Comparison of ENCODE assay signal across 14 cellular contexts in the genomic region with DNA sequence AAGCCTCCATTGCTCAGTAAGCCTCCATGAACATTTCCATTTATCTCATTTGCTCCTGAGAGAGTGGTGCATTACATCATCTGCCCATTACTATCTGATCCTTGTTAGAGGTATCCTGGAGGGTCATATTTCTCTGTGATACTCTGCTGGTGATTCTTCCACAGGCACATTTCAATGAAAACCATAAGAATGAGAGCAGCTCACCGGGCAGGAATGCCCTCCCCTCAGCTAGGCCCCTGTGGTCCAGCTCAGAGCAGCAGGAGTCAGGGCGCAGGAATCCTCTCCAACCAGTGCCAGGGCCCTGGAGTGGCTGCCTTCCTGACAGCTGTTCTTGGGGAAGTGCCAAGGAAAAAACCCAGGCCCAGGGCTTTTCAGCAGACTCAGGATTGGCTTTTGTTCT. TPM values are rescaled to one million over a fixed set of nuclear protein-coding genes. Genes with fewer than 3 reads are reported as not detected.
DNase-seq lines count a peak whose midpoint lies in the region; FAIRE-seq and TF ChIP-seq lines count a peak whose summit lies in the region.
"Not testable (repeated sequence)": the region's sequence is repeated elsewhere in the genome, so short reads cannot be mapped to it uniquely, and the experiment has no call there.
"Had no signal": no experiment of that assay in that cellular context is flagged by ENCODE, and none has a peak within 500 bp of the region (broad histone marks: within the 10 kb centered on the region; RNA-seq: fewer than 3 reads in every experiment).

No MANE protein-coding gene starts in this region.

- H3K27me3 ChIP-seq in SJSA1 (replicated peaks); brain microvascular endothelial cell (replicated peaks); keratinocyte (ENCODE audit: control insufficient read depth, extremely low read depth, insufficient read depth, low read length): not testable (repeated sequence)

- H3K9ac ChIP-seq in keratinocyte (ENCODE audit: control insufficient read depth, extremely low read depth, insufficient read depth, low read length), result not testable (repeated sequence)

- H3K4me3 ChIP-seq in SJSA1; brain microvascular endothelial cell (ENCODE audit: low read depth, low read length); fibroblast of the aortic adventitia (ENCODE audit: low read depth, low read length); keratinocyte (ENCODE audit: control insufficient read depth in 2 of 3, extremely low read depth in 1 of 3, insufficient read depth in 2 of 3, low read depth in 1 of 3, low read length in 3 of 3); skeletal muscle cell (ENCODE audit: low read depth, low read length): not testable (repeated sequence)

- DNase-seq in ELR (ENCODE audit: low read depth) (peak; percentile 79), LHCN-M2 (ENCODE audit: low read depth) (peak; percentile 87), SJSA1 (ENCODE audit: low read depth in 1 of 2, low spot score in 2 of 2) (peak; percentile 60 to 87), brain microvascular endothelial cell (peak; percentile 92), fibroblast of the aortic adventitia (ENCODE audit: low read depth) (peak; percentile 63), keratinocyte (ENCODE audit: low read depth, low spot score) (peak; percentile 25), skeletal muscle cell (ENCODE audit: low read depth) (peak; percentile 48)

- H2AFZ ChIP-seq in keratinocyte (ENCODE audit: control insufficient read depth, low read length), result not testable (repeated sequence)

- dilution Hi-C loops in keratinocyte (cut with MboI; ENCODE audit: extremely low pct_ligation_motif_present, low sequenced_read_pairs), result not testable (repeated sequence)

- not testable (repeated sequence) for H3K4me2 ChIP-seq in keratinocyte (ENCODE audit: control insufficient read depth, extremely low read depth, insufficient read depth, low read depth, low read length)

- peak; percentile 95 for FAIRE-seq in keratinocyte (lab: Jason Lieb, UNC)

- not testable (repeated sequence) for H3K4me1 ChIP-seq in SJSA1 (replicated peaks); keratinocyte (ENCODE audit: control insufficient read depth, extremely low read depth, insufficient read depth, low read length)

- not testable (repeated sequence) for H4K20me1 ChIP-seq in keratinocyte (ENCODE audit: control insufficient read depth, extremely low read depth, insufficient read depth, low read length)

- not testable (repeated sequence) for H3K27ac ChIP-seq in SJSA1; brain microvascular endothelial cell; keratinocyte (ENCODE audit: control insufficient read depth, insufficient read depth, low read length)

- not testable (repeated sequence) for H3K36me3 ChIP-seq in SJSA1; brain microvascular endothelial cell (replicated peaks); keratinocyte (ENCODE audit: control insufficient read depth in 2 of 2, extremely low read depth in 1 of 2, insufficient read depth in 2 of 2, low read length in 2 of 2)

- in situ Hi-C loops in brain microvascular endothelial cell (cut with HindIII; ENCODE audit: low pct_ligation_motif_present, low sequenced_read_pairs), result not testable (repeated sequence)

- not testable (repeated sequence) for H3K9me1 ChIP-seq in keratinocyte (ENCODE audit: control insufficient read depth, extremely low read depth, insufficient read depth, low read length)

- TF ChIP-seq CTCF in brain microvascular endothelial cell (IDR thresholded peaks at IDR 0.05; ENCODE audit: low read depth, low read length, missing control alignments); fibroblast of the aortic adventitia (IDR thresholded peaks at IDR 0.05; ENCODE audit: insufficient read depth, low read length); keratinocyte (optimal IDR thresholded peaks at IDR 0.05 in 1 of 3, IDR thresholded peaks at IDR 0.05 in 1 of 3, conservative IDR thresholded peaks at IDR 0.05 in 1 of 3; ENCODE audit: extremely low read depth in 1 of 3, insufficient read depth in 2 of 3, low read length in 3 of 3): not testable (repeated sequence)

- not testable (repeated sequence) for H3K9me3 ChIP-seq in SJSA1 (replicated peaks); keratinocyte (ENCODE audit: control insufficient read depth, low read depth, low read length)

- not testable (repeated sequence) for H3K79me2 ChIP-seq in keratinocyte (ENCODE audit: control insufficient read depth, insufficient read depth, low read length)

RNA-seq across cellular contexts. Expression of a gene that starts 50.0 kb away (rescaled TPM):
- total RNA-seq in LHCN-M2 (2014; rRNA removed) (not detected in 2 replicates), fibroblast of the aortic adventitia (ENCODE audit: low replicate concordance) (not detected in 2 replicates)
- not detected for polyA plus RNA-seq in LHCN-M2 (2012)
- not detected in 2 replicates for total RNA-seq in SJSA1 (2014; rRNA removed; shearing (Covaris generic))
- polyA plus RNA-seq in keratinocyte, result not detected in 3 replicates
- not detected for polyA plus RNA-seq in keratinocyte (2011; ENCODE audit: low read depth)
- polyA plus RNA-seq in keratinocyte (2011; cell fraction: cytosol; rRNA removed), result not detected in 2 replicates
- polyA plus RNA-seq in keratinocyte (2011; cell fraction: nucleus; rRNA removed), result not detected in 2 replicates
- polyA plus RNA-seq in keratinocyte (2012; ENCODE audit: low replicate concordance), result not detected in 2 replicates
- not detected in 3 replicates for polyA minus RNA-seq in keratinocyte
- polyA minus RNA-seq in keratinocyte (2011; cell fraction: cytosol; rRNA and poly(A)+ RNA removed), result not detected
- not detected in 2 replicates for polyA minus RNA-seq in keratinocyte (2011; cell fraction: nucleus; rRNA and poly(A)+ RNA removed)
- total RNA-seq: activated CD4-positive, alpha-beta memory T cell treated with anti-CD3 and anti-CD28 coated beads for 36 hours; ascending aorta; MCF 10A; natural killer cell treated with Interleukin-12 subunit alpha and Interleukin-12 subunit beta and Interleukin-15 and Interleukin-18, amount 100 ng/mL, for 72 hours; osteocyte; vagina had no signal
- polyA plus RNA-seq: IgD-negative memory B cell had no signal

Comparison
In these comparisons a context has a peak if more than half of its experiments do, and no peak if none do; other contexts are left out.
1. DNase-seq: peak in every context shown above with its lines; median percentile 92 in brain microvascular endothelial cell; 87 in LHCN-M2; 79 in ELR; 74 in SJSA1; 63 in fibroblast of the aortic adventitia; 48 in skeletal muscle cell; 25 in keratinocyte.